In genomic region chr17:8869416-8869815, GRCh38 we compare ENCODE assay signal across 20 cellular contexts. TPM values are rescaled to one million over a fixed set of nuclear protein-coding genes. Genes with fewer than 3 reads are reported as not detected.
DNase-seq lines count a peak whose midpoint lies in the region; ATAC-seq and TF ChIP-seq lines count a peak whose summit lies in the region.
"Had no signal": no experiment of that assay in that cellular context is flagged by ENCODE, and none has a peak within 500 bp of the region (broad histone marks: within the 10 kb centered on the region; RNA-seq: fewer than 3 reads in every experiment).

No MANE protein-coding gene starts in this region.

- H3K4me2 ChIP-seq in OCI-LY3 (ENCODE audit: low read length) = peak overlapping the region; percentile 60
- H3K4me2 ChIP-seq: PC-9 had no signal

- H3K27me3 ChIP-seq in OCI-LY3 (ENCODE audit: low read depth, low read length) (0 out of 2 replicates have a peak, but pooled peaks cover 5% of the 10 kb centered on the region), neutrophil (no peaks in the 10 kb centered on the region)

- H3K36me3 ChIP-seq in OCI-LY3 (replicated peaks; ENCODE audit: low read depth, low read length) = no peaks in the 10 kb centered on the region
- peaks cover 14% of the 10 kb centered on the region for H3K36me3 ChIP-seq in neutrophil

- peaks cover 3% of the 10 kb centered on the region for H3K9me3 Mint-ChIP-seq in activated T-helper 17 cell treated with anti-CD3 and anti-CD28 coated beads, Interleukin-2, amount 50 U/mL, for 72 hours

- H3K4me1 ChIP-seq in OCI-LY3 (ENCODE audit: low read length) (peaks cover 42% of the 10 kb centered on the region), neutrophil (ENCODE audit: control insufficient read depth in 1 of 2, insufficient read depth in 1 of 2, low read depth in 1 of 2, low read length in 1 of 2) (peaks cover 43 to 47% of the 10 kb centered on the region in 2 experiments)

- H3K27me3 Mint-ChIP-seq in activated T-helper 17 cell treated with anti-CD3 and anti-CD28 coated beads, Interleukin-2, amount 50 U/mL, for 72 hours = peaks cover 3% of the 10 kb centered on the region
- H3K27me3 Mint-ChIP-seq: CD4-positive, alpha-beta memory T cell had no signal

- peaks cover 21% of the 10 kb centered on the region for H3K4me1 Mint-ChIP-seq in activated T-helper 17 cell treated with anti-CD3 and anti-CD28 coated beads, Interleukin-2, amount 50 U/mL, for 72 hours

- H3K4me3 Mint-ChIP-seq in activated T-helper 17 cell treated with anti-CD3 and anti-CD28 coated beads, Interleukin-2, amount 50 U/mL, for 72 hours = peak overlapping the region; percentile 69
- H3K4me3 Mint-ChIP-seq: CD4-positive, alpha-beta memory T cell had no signal

- peak; percentile 18 for DNase-seq in activated CD8-positive, alpha-beta memory T cell treated with anti-CD3 and anti-CD28 coated beads, Interleukin-2, amount 50 U/mL, for 48 hours
- DNase-seq in activated CD8-positive, alpha-beta memory T cell treated with anti-CD3 and anti-CD28 coated beads for 24 hours = no peak
- no peak for DNase-seq in NCI-H1048 (lab: John Stamatoyannopoulos, UW)
- no peak for DNase-seq in GM13976 (ENCODE audit: low spot score)
- DNase-seq: 8988T; CD4-positive, alpha-beta memory T cell; DMS79 treated with DMSO at 0.1 percent for 48 hours; GOT3; KBM-7; MV-4-11; NCI-H1417 treated with DMSO at 0.1 percent for 48 hours; NCI-H1930; NCI-H446; NCI-H69; PC-9 had no signal

- no peaks in the 10 kb centered on the region for H3K9me3 ChIP-seq in OCI-LY3 (ENCODE audit: insufficient read depth, low read length)
- H3K9me3 ChIP-seq in neutrophil = no peaks in the 10 kb centered on the region

- no peak overlapping the region for H2AFZ ChIP-seq in OCI-LY3 (ENCODE audit: low read depth, low read length)
- H2AFZ ChIP-seq: PC-9 had no signal

- no peaks in the 10 kb centered on the region for H4K20me1 ChIP-seq in OCI-LY3 (ENCODE audit: insufficient read depth, low read length)

- H3K27ac Mint-ChIP-seq in activated T-helper 17 cell treated with anti-CD3 and anti-CD28 coated beads, Interleukin-2, amount 50 U/mL, for 72 hours = peak overlapping the region; percentile 67

- H3K4me3 ChIP-seq in OCI-LY3 (ENCODE audit: low read length) = no peak overlapping the region
- no peak overlapping the region for H3K4me3 ChIP-seq in neutrophil (ENCODE audit: low read depth in 1 of 2, low read length in 1 of 2)
- H3K4me3 ChIP-seq: PC-9 had no signal

- in situ Hi-C loops in GM13976 (cut with MboI; ENCODE audit: low sequenced_read_pairs, unreplicated experiment) = no loop called here

- H3K9ac ChIP-seq in OCI-LY3 (ENCODE audit: low read length) = no peak overlapping the region

- no peak overlapping the region for H3K27ac ChIP-seq in OCI-LY3 (ENCODE audit: low read length)
- H3K27ac ChIP-seq in neutrophil = peak overlapping the region; percentile 77
- H3K27ac ChIP-seq: PC-9 had no signal

- no peaks in the 10 kb centered on the region for H3K79me2 ChIP-seq in OCI-LY3 (ENCODE audit: low read length)

- no peaks in the 10 kb centered on the region for H3K36me3 Mint-ChIP-seq in activated T-helper 17 cell treated with anti-CD3 and anti-CD28 coated beads, Interleukin-2, amount 50 U/mL, for 72 hours (ENCODE audit: low read depth)
- H3K36me3 Mint-ChIP-seq: CD4-positive, alpha-beta memory T cell had no signal

- TF ChIP-seq CTCF in OCI-LY3 (IDR thresholded peaks at IDR 0.05; ENCODE audit: low read depth, low read length) (no peak), neutrophil (IDR thresholded peaks at IDR 0.05) (no peak), GM13976 (IDR thresholded peaks at IDR 0.05; ENCODE audit: borderline replicate concordance, control extremely low read depth, extremely low read depth, insufficient read depth, missing control alignments) (no peak)

- ATAC-seq in activated T-helper 17 cell treated with anti-CD3 and anti-CD28 coated beads, Interleukin-2, amount 50 U/mL, for 72 hours (replicated peaks) = no peak
- ATAC-seq in HG02840 (IDR thresholded peaks at IDR 0.05; ENCODE audit: low FRiP score, unreplicated experiment) = no peak

RNA-seq across cellular contexts. Expression of gene PIK3R6, which starts 1.9 kb away (rescaled TPM):
- total RNA-seq in activated T-helper 17 cell treated with anti-CD3 and anti-CD28 coated beads, Interleukin-2, amount 50 U/mL, for 72 hours = 1 to 10 TPM; 4.6 to 7.6 TPM
- total RNA-seq: G401, PC-9 had no signal
